13 cellular contexts compared by ENCODE assay signal in the genomic region with DNA sequence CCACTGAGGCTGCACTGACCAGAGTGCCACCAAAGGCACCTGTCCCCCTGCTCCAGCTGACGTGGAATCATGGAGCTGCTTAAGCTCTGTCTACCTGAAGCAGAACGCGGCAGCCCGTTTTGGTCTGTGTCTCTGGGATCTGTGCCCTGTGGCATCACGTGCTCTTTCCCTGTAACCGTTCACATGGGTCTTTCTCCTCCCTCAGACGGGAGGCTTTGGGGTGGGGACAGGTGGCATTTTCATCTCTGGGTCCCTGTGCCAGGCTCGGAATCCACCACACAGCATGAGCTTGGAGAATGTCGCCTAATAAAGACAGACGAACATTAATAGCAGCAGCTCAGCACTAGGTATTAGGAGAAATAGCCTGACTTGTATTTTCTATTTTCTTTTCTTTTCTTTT. TPM values are rescaled to one million over a fixed set of nuclear protein-coding genes. Genes with fewer than 3 reads are reported as not detected.
DNase-seq lines count a peak whose midpoint lies in the region; ATAC-seq lines count a peak whose summit lies in the region.
"Had no signal": no experiment of that assay in that cellular context is flagged by ENCODE, and none has a peak within 500 bp of the region (broad histone marks: within the 10 kb centered on the region; RNA-seq: fewer than 3 reads in every experiment).

No MANE protein-coding gene starts in this region.

- no peak for ATAC-seq in activated naive CD8-positive, alpha-beta T cell treated with anti-CD3 and anti-CD28 coated beads, Interleukin-2, amount 10 ng/mL, durations not matched to agents 7 days and 5 days (ENCODE audit: low read depth)
- no peak for ATAC-seq in naive thymus-derived CD4-positive, alpha-beta T cell
- no peak for ATAC-seq in GM18868 (IDR thresholded peaks at IDR 0.05; ENCODE audit: unreplicated experiment)

- H3K9ac ChIP-seq in BLaER1 treated with 17β-estradiol and CSF1 and Interleukin-3, amounts not matched to agents 10 nM and 100 nM = peak overlapping the region in 8 of 11 experiments; percentile 5 to 95 (median 25); a peak in 7 of 22 replicates

- POLR2A ChIA-PET in CD4-positive, alpha-beta memory T cell (lab: Charles Lee; ENCODE audit: partially characterized antibody) = interaction anchor here (1.4 to 1.5 kb wide), 2 partner anchors 33 to 46 kb away, joined by 3 to 4 read pairs; no protein-coding TSS in a partner anchor
- POLR2A ChIA-PET in activated naive CD8-positive, alpha-beta T cell treated with anti-CD3 and anti-CD28 coated beads, Interleukin-2, amount 10 ng/mL, durations not matched to agents 7 days and 5 days (lab: Charles Lee) = interaction anchor here (0.6 to 1.6 kb wide), 2 partner anchors 19 to 48 kb away, joined by 3 to 5 read pairs; a partner anchor contains a TSS
- POLR2A ChIA-PET in naive thymus-derived CD4-positive, alpha-beta T cell (lab: Charles Lee) = no interaction called here

- peaks cover 0 to 16% (median 0%) of the 10 kb centered on the region in 11 experiments; a peak in 6 of 22 replicates for H3K36me3 ChIP-seq in BLaER1 treated with 17β-estradiol and CSF1 and Interleukin-3, amounts not matched to agents 10 nM and 100 nM
- no peaks in the 10 kb centered on the region for H3K36me3 ChIP-seq in CD4-positive, alpha-beta memory T cell (ENCODE audit: insufficient read depth, low read length)
- no peaks in the 10 kb centered on the region for H3K36me3 ChIP-seq in naive thymus-derived CD4-positive, alpha-beta T cell (ENCODE audit: control insufficient read depth in 2 of 3, insufficient read depth in 3 of 3, low read length in 3 of 3)
- H3K36me3 ChIP-seq: suprapubic skin had no signal

- CTCF ChIA-PET in CD4-positive, alpha-beta memory T cell (lab: Charles Lee; ENCODE audit: partially characterized antibody) = interaction anchor here (1.7 to 2.3 kb wide), 3 partner anchors 33 to 48 kb away, joined by 5 to 10 read pairs (median 7); no protein-coding TSS in a partner anchor
- CTCF ChIA-PET in naive thymus-derived CD4-positive, alpha-beta T cell (lab: Charles Lee) = interaction anchor here (0.6 to 1.3 kb wide), 3 partner anchors 46 to 310 kb away, joined by 5 to 6 read pairs (median 6); no protein-coding TSS in a partner anchor

- intact Hi-C loops in CD4-positive, alpha-beta memory T cell (cut with micrococcal nuclease) = no loop called here
- intact Hi-C loops in naive thymus-derived CD4-positive, alpha-beta T cell (cut with micrococcal nuclease) = no loop called here

- H3K27ac Mint-ChIP-seq in CD4-positive, alpha-beta memory T cell = peak overlapping the region in 2 of 7 donors; percentile 29 to 90
- no peak overlapping the region for H3K27ac Mint-ChIP-seq in activated naive CD8-positive, alpha-beta T cell treated with anti-CD3 and anti-CD28 coated beads, Interleukin-2, amount 10 ng/mL, durations not matched to agents 7 days and 5 days
- no peak overlapping the region for H3K27ac Mint-ChIP-seq in naive thymus-derived CD4-positive, alpha-beta T cell

- peaks cover 84 to 92% (median 88%) of the 10 kb centered on the region in 10 experiments for H3K4me1 ChIP-seq in BLaER1 treated with 17β-estradiol and CSF1 and Interleukin-3, amounts not matched to agents 10 nM and 100 nM
- H3K4me1 ChIP-seq in CD4-positive, alpha-beta memory T cell (ENCODE audit: insufficient read depth, low read length) = peaks cover 5% of the 10 kb centered on the region
- H3K4me1 ChIP-seq in naive thymus-derived CD4-positive, alpha-beta T cell (ENCODE audit: control insufficient read depth in 2 of 2, insufficient read depth in 2 of 2, low read length in 2 of 2) = no peaks in the 10 kb centered on the region

- H3K27me3 Mint-ChIP-seq in CD4-positive, alpha-beta memory T cell = peaks cover 2 to 4% of the 10 kb centered on the region in 2 donors
- no peaks in the 10 kb centered on the region for H3K27me3 Mint-ChIP-seq in activated naive CD8-positive, alpha-beta T cell treated with anti-CD3 and anti-CD28 coated beads, Interleukin-2, amount 10 ng/mL, durations not matched to agents 7 days and 5 days
- peaks cover 0 to 13% (median 8%) of the 10 kb centered on the region in 5 donors for H3K27me3 Mint-ChIP-seq in naive thymus-derived CD4-positive, alpha-beta T cell

- DNase-seq in CD4-positive, alpha-beta memory T cell = no peak
- no peak for DNase-seq in activated naive CD8-positive, alpha-beta T cell treated with anti-CD3 and anti-CD28 coated beads, Interleukin-2, amount 10 ng/mL, durations not matched to agents 7 days and 5 days
- no peak for DNase-seq in naive thymus-derived CD4-positive, alpha-beta T cell
- no peak for DNase-seq in MV-4-11 (lab: John Stamatoyannopoulos, UW)
- no peak for DNase-seq in NK-92 (lab: John Stamatoyannopoulos, UW; ENCODE audit: unreplicated experiment)
- DNase-seq: activated CD4-positive, alpha-beta T cell treated with anti-CD3 and anti-CD28 coated beads for 1 hour; dermis blood vessel endothelial cell; KBM-7; NCI-H2029 treated with DMSO at 0.1 percent for 48 hours; NK-92 treated with Interleukin-12 subunit alpha and Interleukin-12 subunit beta, amount 100 ng/mL, for 24 hours had no signal

- peaks cover 0 to 18% (median 4%) of the 10 kb centered on the region in 11 experiments; a peak in 8 of 22 replicates for H4K20me1 ChIP-seq in BLaER1 treated with 17β-estradiol and CSF1 and Interleukin-3, amounts not matched to agents 10 nM and 100 nM

- H3K27me3 ChIP-seq in BLaER1 treated with 17β-estradiol and CSF1 and Interleukin-3, amounts not matched to agents 10 nM and 100 nM = peaks cover 0 to 6% (median 0%) of the 10 kb centered on the region in 11 experiments; a peak in 2 of 22 replicates
- no peaks in the 10 kb centered on the region for H3K27me3 ChIP-seq in CD4-positive, alpha-beta memory T cell (ENCODE audit: insufficient read depth, low read length)
- no peaks in the 10 kb centered on the region for H3K27me3 ChIP-seq in naive thymus-derived CD4-positive, alpha-beta T cell (ENCODE audit: control insufficient read depth in 2 of 2, insufficient read depth in 2 of 2, low read length in 2 of 2)

- H3K9me3 Mint-ChIP-seq in CD4-positive, alpha-beta memory T cell = no peaks in the 10 kb centered on the region
- no peaks in the 10 kb centered on the region for H3K9me3 Mint-ChIP-seq in activated naive CD8-positive, alpha-beta T cell treated with anti-CD3 and anti-CD28 coated beads, Interleukin-2, amount 10 ng/mL, durations not matched to agents 7 days and 5 days
- H3K9me3 Mint-ChIP-seq in naive thymus-derived CD4-positive, alpha-beta T cell = no peaks in the 10 kb centered on the region

- H3K4me1 Mint-ChIP-seq in CD4-positive, alpha-beta memory T cell = peaks cover 0 to 9% (median 0%) of the 10 kb centered on the region in 4 donors
- peaks cover 6% of the 10 kb centered on the region for H3K4me1 Mint-ChIP-seq in activated naive CD8-positive, alpha-beta T cell treated with anti-CD3 and anti-CD28 coated beads, Interleukin-2, amount 10 ng/mL, durations not matched to agents 7 days and 5 days
- H3K4me1 Mint-ChIP-seq in naive thymus-derived CD4-positive, alpha-beta T cell = peaks cover 0 to 15% (median 0%) of the 10 kb centered on the region in 7 donors

- H3K4me3 ChIP-seq in BLaER1 treated with 17β-estradiol and CSF1 and Interleukin-3, amounts not matched to agents 10 nM and 100 nM = peak overlapping the region in 2 of 10 experiments; percentile 94 to 96; a peak in 1 of 20 replicates
- no peak overlapping the region for H3K4me3 ChIP-seq in CD4-positive, alpha-beta memory T cell (ENCODE audit: low read length in 2 of 2)
- no peak overlapping the region for H3K4me3 ChIP-seq in naive thymus-derived CD4-positive, alpha-beta T cell (ENCODE audit: low read length)
- H3K4me3 ChIP-seq: suprapubic skin had no signal

- H3K4me2 ChIP-seq in BLaER1 treated with 17β-estradiol and CSF1 and Interleukin-3, amounts not matched to agents 10 nM and 100 nM = peak overlapping the region; percentile 89 to 98 (median 95)

- H3K4me3 Mint-ChIP-seq in CD4-positive, alpha-beta memory T cell = peak overlapping the region; percentile 26 to 86 (median 74)
- peak overlapping the region; percentile 40 for H3K4me3 Mint-ChIP-seq in activated naive CD8-positive, alpha-beta T cell treated with anti-CD3 and anti-CD28 coated beads, Interleukin-2, amount 10 ng/mL, durations not matched to agents 7 days and 5 days
- peak overlapping the region; percentile 32 to 80 (median 70) for H3K4me3 Mint-ChIP-seq in naive thymus-derived CD4-positive, alpha-beta T cell

- peak overlapping the region in 9 of 11 experiments; percentile 13 to 93 (median 76); a peak in 14 of 22 replicates for H3K27ac ChIP-seq in BLaER1 treated with 17β-estradiol and CSF1 and Interleukin-3, amounts not matched to agents 10 nM and 100 nM
- H3K27ac ChIP-seq in CD4-positive, alpha-beta memory T cell (ENCODE audit: low read depth, low read length) = no peak overlapping the region
- no peak overlapping the region for H3K27ac ChIP-seq in naive thymus-derived CD4-positive, alpha-beta T cell (ENCODE audit: low read depth, low read length)
- H3K27ac ChIP-seq: suprapubic skin had no signal

- H3K9me3 ChIP-seq in BLaER1 treated with 17β-estradiol and CSF1 and Interleukin-3, amounts not matched to agents 10 nM and 100 nM (replicated peaks in 1 of 11) = no peaks in the 10 kb centered on the region
- H3K9me3 ChIP-seq in CD4-positive, alpha-beta memory T cell (ENCODE audit: control insufficient read depth in 1 of 2, low read length in 2 of 2) = no peaks in the 10 kb centered on the region
- no peaks in the 10 kb centered on the region for H3K9me3 ChIP-seq in naive thymus-derived CD4-positive, alpha-beta T cell (ENCODE audit: control insufficient read depth in 2 of 3, low read length in 3 of 3)
- H3K9me3 ChIP-seq: suprapubic skin had no signal

- peaks cover 0 to 2% of the 10 kb centered on the region in 2 donors for H3K36me3 Mint-ChIP-seq in CD4-positive, alpha-beta memory T cell
- no peaks in the 10 kb centered on the region for H3K36me3 Mint-ChIP-seq in activated naive CD8-positive, alpha-beta T cell treated with anti-CD3 and anti-CD28 coated beads, Interleukin-2, amount 10 ng/mL, durations not matched to agents 7 days and 5 days
- no peaks in the 10 kb centered on the region for H3K36me3 Mint-ChIP-seq in naive thymus-derived CD4-positive, alpha-beta T cell

RNA-seq across cellular contexts. Expression of a gene that starts 1.6 kb away (rescaled TPM):
- 1 to 10 TPM; 9.7 to 10.0 TPM for total RNA-seq in CD4-positive, alpha-beta memory T cell
- 1 to 10 TPM; 5.1 to 7.9 TPM for polyA plus RNA-seq in CD4-positive, alpha-beta memory T cell
- total RNA-seq in activated naive CD8-positive, alpha-beta T cell treated with anti-CD3 and anti-CD28 coated beads, Interleukin-2, amount 10 ng/mL, durations not matched to agents 7 days and 5 days = 10 to 100 TPM; 25.0 to 29.8 TPM
- total RNA-seq in naive thymus-derived CD4-positive, alpha-beta T cell = 10 to 100 TPM in 3 of 5 experiments, 1 to 10 TPM in 2; 5.0 to 68.6 (median 17.3) TPM
- 1 to 10 TPM; 3.8 to 5.5 TPM for polyA plus RNA-seq in naive thymus-derived CD4-positive, alpha-beta T cell

RNA-seq across cellular contexts. Expression of a gene that starts 19.3 kb away (rescaled TPM):
- total RNA-seq in CD4-positive, alpha-beta memory T cell = 10 to 100 TPM; 46.2 to 50.0 TPM
- 10 to 100 TPM; 20.5 to 20.8 TPM for polyA plus RNA-seq in CD4-positive, alpha-beta memory T cell
- 10 to 100 TPM; 26.2 to 29.3 TPM for total RNA-seq in activated naive CD8-positive, alpha-beta T cell treated with anti-CD3 and anti-CD28 coated beads, Interleukin-2, amount 10 ng/mL, durations not matched to agents 7 days and 5 days
- 10 to 100 TPM; 18.3 to 48.2 (median 46.1) TPM for total RNA-seq in naive thymus-derived CD4-positive, alpha-beta T cell
- polyA plus RNA-seq in naive thymus-derived CD4-positive, alpha-beta T cell = 10 to 100 TPM; 26.7 to 28.1 TPM

RNA-seq across cellular contexts. Expression of a gene that starts 26.9 kb away (rescaled TPM):
- not detected for total RNA-seq in CD4-positive, alpha-beta memory T cell
- not detected for polyA plus RNA-seq in CD4-positive, alpha-beta memory T cell
- not detected for total RNA-seq in activated naive CD8-positive, alpha-beta T cell treated with anti-CD3 and anti-CD28 coated beads, Interleukin-2, amount 10 ng/mL, durations not matched to agents 7 days and 5 days
- total RNA-seq in naive thymus-derived CD4-positive, alpha-beta T cell = not detected
- not detected for polyA plus RNA-seq in naive thymus-derived CD4-positive, alpha-beta T cell
- total RNA-seq: dermis blood vessel endothelial cell had no signal

Comparison
In these comparisons a context has a peak if more than half of its experiments do, and no peak if none do; other contexts are left out.
1. H3K27ac ChIP-seq: peak in BLaER1 treated with 17β-estradiol and CSF1 and Interleukin-3, amounts not matched to agents 10 nM and 100 nM (9 of 11); none in CD4-positive, alpha-beta memory T cell (single experiment) and naive thymus-derived CD4-positive, alpha-beta T cell (single experiment).
2. Peak in every context shown above with its lines, with median percentiles within 50 percentile points of each other: H3K4me3 Mint-ChIP-seq.